Comparison of ENCODE assay signal across 24 cellular contexts in genomic region chr20:48352628-48353027, GRCh38.
A peak's percentile ranks its signal among the peaks of the same experiment; 100 is the strongest.
DNase-seq lines count a peak whose midpoint lies in the region; ATAC-seq, FAIRE-seq and TF ChIP-seq lines count a peak whose summit lies in the region.
"Had no signal": no experiment of that assay in that cellular context is flagged by ENCODE, and none has a peak within 500 bp of the region (broad histone marks: within the 10 kb centered on the region; RNA-seq: fewer than 3 reads in every experiment).

No MANE protein-coding gene starts in this region.

- no peak overlapping the region for H2AFZ ChIP-seq in HepG2 (ENCODE audit: low read length)
- no peak overlapping the region for H2AFZ ChIP-seq in neural progenitor cell (replicated peaks)
- H2AFZ ChIP-seq: GM23248 had no signal

- TF ChIP-seq CTCF in HepG2 (CRISPR knock-in tag; IDR thresholded peaks at IDR 0.05) (no peak), right lobe of liver (IDR thresholded peaks at IDR 0.05) (no peak), neural progenitor cell (IDR thresholded peaks at IDR 0.05) (no peak), type B pancreatic cell (conservative IDR thresholded peaks at IDR 0.05) (no peak)

- no TSS peak for BruUV-seq in HepG2 (replicated peaks; lab: Mats Ljungman, UMichigan)

- POLR2A ChIA-PET in HepG2 (lab: Yijun Ruan, JAX): no interaction called here

- peak overlapping the region; percentile 1 for H3K4me3 Mint-ChIP-seq in neural progenitor cell
- no peak overlapping the region for H3K4me3 Mint-ChIP-seq in type B pancreatic cell
- H3K4me3 Mint-ChIP-seq: B cell; CD4-positive, CD25-positive, alpha-beta regulatory T cell; CD8-positive, alpha-beta T cell; H9 had no signal

- H3K4me1 ChIP-seq in HepG2 (ENCODE audit: insufficient read depth, low read length) (peaks cover 25% of the 10 kb centered on the region), right lobe of liver (no peaks in the 10 kb centered on the region), neural progenitor cell (no peaks in the 10 kb centered on the region)
- H3K4me1 ChIP-seq: Caco-2 had no signal

- H3K27ac ChIP-seq in HepG2 (ENCODE audit: extremely low read length, insufficient read depth, low read length) (no peak overlapping the region), right lobe of liver (no peak overlapping the region), neural progenitor cell (no peak overlapping the region)
- H3K27ac ChIP-seq: 22Rv1, BLaER1, C4-2B, GM23248 had no signal

- TF ChIP-seq RAD21 in HepG2 (CRISPR knock-in tag; IDR thresholded peaks at IDR 0.05): no peak

- H3K9me3 Mint-ChIP-seq in neural progenitor cell: peaks cover 11% of the 10 kb centered on the region
- no peaks in the 10 kb centered on the region for H3K9me3 Mint-ChIP-seq in type B pancreatic cell
- H3K9me3 Mint-ChIP-seq: CD8-positive, alpha-beta T cell had no signal

- no peak overlapping the region for H3K4me2 ChIP-seq in HepG2 (ENCODE audit: low read depth, low read length)
- H3K4me2 ChIP-seq in neural progenitor cell: no peak overlapping the region
- H3K4me2 ChIP-seq: BLaER1 had no signal

- H3K4me1 Mint-ChIP-seq in neural progenitor cell: peaks cover 29% of the 10 kb centered on the region
- H3K4me1 Mint-ChIP-seq in type B pancreatic cell (ENCODE audit: unreplicated experiment): peaks cover 16% of the 10 kb centered on the region
- H3K4me1 Mint-ChIP-seq: CD4-positive, CD25-positive, alpha-beta regulatory T cell had no signal

- H4K20me1 ChIP-seq in HepG2 (ENCODE audit: insufficient read depth, low read length) (no peaks in the 10 kb centered on the region), neural progenitor cell (ENCODE audit: low read depth) (no peaks in the 10 kb centered on the region)
- H4K20me1 ChIP-seq: BLaER1 had no signal

- DNase-seq in HepG2 (ENCODE audit: low spot score) (no peak), right lobe of liver (no peak), neural progenitor cell (ENCODE audit: low spot score) (no peak), type B pancreatic cell (ENCODE audit: extremely low spot score, unreplicated experiment) (no peak), NCI-H1930 (lab: John Stamatoyannopoulos, UW) (no peak)
- DNase-seq: Caco-2; CD4-positive, CD25-positive, alpha-beta regulatory T cell; CD8-positive, alpha-beta T cell; DMS 273 treated with DMSO at 0.1 percent for 48 hours; DMS79; EL; GDM1; GM23248; H9 had no signal

- H3K27ac Mint-ChIP-seq in neural progenitor cell (peak overlapping the region; percentile 4), type B pancreatic cell (peak overlapping the region; percentile 2)
- H3K27ac Mint-ChIP-seq: B cell; CD4-positive, CD25-positive, alpha-beta regulatory T cell; CD8-positive, alpha-beta T cell; H9 had no signal

- TF ChIP-seq POLR2A in HepG2 (IDR thresholded peaks at IDR 0.05; ENCODE audit: insufficient read depth in 1 of 2, low read depth in 2 of 2, low read length in 2 of 2) (no peak), right lobe of liver (IDR thresholded peaks at IDR 0.05) (no peak)

- H3K27me3 ChIP-seq in HepG2 (ENCODE audit: control insufficient read depth in 1 of 2, insufficient read depth in 2 of 2, low read length in 2 of 2) (peaks cover 0 to 7% of the 10 kb centered on the region in 2 experiments; a peak in 2 of 5 replicates), right lobe of liver (no peaks in the 10 kb centered on the region), neural progenitor cell (no peaks in the 10 kb centered on the region)
- H3K27me3 ChIP-seq: BLaER1 had no signal

- H3K4me3 ChIP-seq in HepG2 (replicated peaks in 1 of 3; ENCODE audit: insufficient read depth in 1 of 3, low read depth in 2 of 3, low read length in 3 of 3): no peak overlapping the region
- H3K4me3 ChIP-seq in right lobe of liver: no peak overlapping the region
- no peak overlapping the region for H3K4me3 ChIP-seq in neural progenitor cell
- H3K4me3 ChIP-seq: BLaER1, GM12878, GM23248 had no signal

- H3K36me3 ChIP-seq in HepG2 (replicated peaks in 1 of 2; ENCODE audit: control insufficient read depth in 1 of 2, insufficient read depth in 2 of 2, low read length in 2 of 2): no peaks in the 10 kb centered on the region
- H3K36me3 ChIP-seq in right lobe of liver: no peaks in the 10 kb centered on the region
- no peaks in the 10 kb centered on the region for H3K36me3 ChIP-seq in neural progenitor cell
- H3K36me3 ChIP-seq: BLaER1 had no signal

- H3K9ac ChIP-seq in HepG2 (ENCODE audit: insufficient read depth, low read depth, low read length): no peak overlapping the region
- H3K9ac ChIP-seq in neural progenitor cell: no peak overlapping the region
- H3K9ac ChIP-seq: BLaER1, GM23248 had no signal

- no peaks in the 10 kb centered on the region for H3F3A ChIP-seq in neural progenitor cell (ENCODE audit: low read depth)

- ATAC-seq in HepG2 (no peak), right lobe of liver (no peak), HG03135 (IDR thresholded peaks at IDR 0.05; ENCODE audit: unreplicated experiment) (no peak), HG03175 (IDR thresholded peaks at IDR 0.05; ENCODE audit: unreplicated experiment) (no peak)
- ATAC-seq: CD8-positive, alpha-beta T cell; GM12878; HCT116 had no signal

- H3K36me3 Mint-ChIP-seq in neural progenitor cell: peaks cover 3% of the 10 kb centered on the region
- H3K36me3 Mint-ChIP-seq in type B pancreatic cell: no peaks in the 10 kb centered on the region
- H3K36me3 Mint-ChIP-seq: CD4-positive, CD25-positive, alpha-beta regulatory T cell; CD8-positive, alpha-beta T cell had no signal

- CTCF ChIA-PET in HepG2 (lab: Yijun Ruan, JAX; ENCODE audit: low intra/inter-chr PET ratio, low total read pairs): no interaction called here

- H3K9me3 ChIP-seq in HepG2 (ENCODE audit: low read length): peaks cover 8% of the 10 kb centered on the region
- no peaks in the 10 kb centered on the region for H3K9me3 ChIP-seq in right lobe of liver
- H3K9me3 ChIP-seq in neural progenitor cell (ENCODE audit: low read depth): no peaks in the 10 kb centered on the region

- FAIRE-seq in HepG2 (lab: Jason Lieb, UNC): no peak
- FAIRE-seq: A204.1, GM12878, GM19239 had no signal

- peaks cover 14% of the 10 kb centered on the region for H3K27me3 Mint-ChIP-seq in neural progenitor cell (ENCODE audit: insufficient read depth, low read depth)
- no peaks in the 10 kb centered on the region for H3K27me3 Mint-ChIP-seq in type B pancreatic cell
- H3K27me3 Mint-ChIP-seq: B cell had no signal

- no peaks in the 10 kb centered on the region for H3K79me2 ChIP-seq in HepG2 (ENCODE audit: insufficient read depth, low read length)
- no peaks in the 10 kb centered on the region for H3K79me2 ChIP-seq in neural progenitor cell (ENCODE audit: low read depth)

- in situ Hi-C loops in HepG2 (cut with HindIII; ENCODE audit: extremely low pct_ligation_motif_present, low pct_unique_long_range_greater_than_20kb): no loop called here

- intact Hi-C loops in HepG2 (cut with micrococcal nuclease; ENCODE audit: unreplicated experiment): no loop called here
- intact Hi-C loops in right lobe of liver (cut with DNase I): no loop called here

- WGBS in HepG2 (ENCODE audit: low lambda C conversion rate): 47% methylated on average over 3 of the region's 3 CpGs
- WGBS in right lobe of liver (ENCODE audit: insufficient coverage, low coverage, low lambda C conversion rate, missing lambda C conversion rate): 100% methylated on average over 2 of the region's 3 CpGs

- no peak for TF ChIP-seq EP300 in HepG2 (IDR thresholded peaks at IDR 0.05; ENCODE audit: low read depth in 2 of 2, low read length in 2 of 2)
- no peak for TF ChIP-seq EP300 in HepG2 (CRISPR knock-in tag; IDR thresholded peaks at IDR 0.05; ENCODE audit: borderline replicate concordance)

TF ChIP-seq in HepG2, 621 proteins besides CTCF, POLR2A, EP300 and RAD21 (continues in another document):
- TF ChIP-seq ZNF207 (IDR thresholded peaks at IDR 0.05; ENCODE audit: borderline replicate concordance) (0 out of 2 replicates have a peak, but pooled peaks have one; percentile 19), ZNF879 (CRISPR knock-in tag; IDR thresholded peaks at IDR 0.05) (no peak), ZNF614 (CRISPR knock-in tag; IDR thresholded peaks at IDR 0.05; ENCODE audit: borderline replicate concordance) (no peak), MNT (IDR thresholded peaks at IDR 0.05) (peak; percentile 97), THAP8 (CRISPR knock-in tag; IDR thresholded peaks at IDR 0.05; ENCODE audit: borderline replicate concordance) (no peak), ZNF781 (CRISPR knock-in tag; IDR thresholded peaks at IDR 0.05; ENCODE audit: borderline replicate concordance, not compliant biosample characterization) (no peak), RARA (CRISPR knock-in tag; IDR thresholded peaks at IDR 0.05) (no peak)
- TF ChIP-seq, protein P1, sequence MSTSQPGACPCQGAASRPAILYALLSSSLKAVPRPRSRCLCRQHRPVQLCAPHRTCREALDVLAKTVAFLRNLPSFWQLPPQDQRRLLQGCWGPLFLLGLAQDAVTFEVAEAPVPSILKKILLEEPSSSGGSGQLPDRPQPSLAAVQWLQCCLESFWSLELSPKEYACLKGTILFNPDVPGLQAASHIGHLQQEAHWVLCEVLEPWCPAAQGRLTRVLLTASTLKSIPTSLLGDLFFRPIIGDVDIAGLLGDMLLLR (CRISPR knock-in tag; IDR thresholded peaks at IDR 0.05): no peak
